Comparison of ENCODE assay signal across 26 cellular contexts in genomic region chr1:99978218-99978617, GRCh38.
"Had no signal": no experiment of that assay in that cellular context is flagged by ENCODE, and none has a peak within 500 bp of the region (broad histone marks: within the 10 kb centered on the region; RNA-seq: fewer than 3 reads in every experiment).

No MANE protein-coding gene starts in this region.

- H3K4me1 ChIP-seq: colonic mucosa, esophagus squamous epithelium, gastrocnemius medialis, left lung, lower lobe of right lung had no signal

- ATAC-seq: effector memory CD8-positive, alpha-beta T cell; esophagus mucosa; gastrocnemius medialis; heart right ventricle; left cardiac atrium; left ventricle myocardium superior had no signal

- FAIRE-seq: endometrium, islet of Langerhans, kidney had no signal

- H3K4me3 ChIP-seq: colonic mucosa, esophagus squamous epithelium, gastrocnemius medialis, heart right ventricle, left lung, lower lobe of right lung had no signal

- H3K9me3 ChIP-seq: colonic mucosa, esophagus squamous epithelium, gastrocnemius medialis, heart right ventricle, left lung, lower lobe of right lung had no signal

- H3K27me3 ChIP-seq: colonic mucosa, esophagus squamous epithelium, gastrocnemius medialis, heart right ventricle, left lung had no signal

- H3K27ac ChIP-seq: epithelial cell of prostate, esophagus squamous epithelium, gastrocnemius medialis, heart right ventricle, left lung, lower lobe of right lung had no signal

- DNase-seq: cortex of kidney; effector CD8-positive, alpha-beta T cell; effector memory CD8-positive, alpha-beta T cell; endodermal cell; erythroblast; esophagus squamous epithelium; foreskin fibroblast; foreskin melanocyte; gastrocnemius medialis; glutamatergic neuron; head of caudate nucleus; heart right ventricle; hippocampal formation; kidney; kidney glomerular epithelial cell; left cardiac atrium; left lung; left ventricle myocardium superior; lower lobe of right lung; mesenchymal stem cell; midbrain had no signal

- H3K36me3 ChIP-seq: colonic mucosa, left lung had no signal
